ENCODE assay signal across 26 cellular contexts in genomic region chr2:160963957-160964356, GRCh38.
"Had no signal": no experiment of that assay in that cellular context is flagged by ENCODE, and none has a peak within 500 bp of the region (broad histone marks: within the 10 kb centered on the region; RNA-seq: fewer than 3 reads in every experiment).

No MANE protein-coding gene starts in this region.

- ATAC-seq: activated naive CD4-positive, alpha-beta T cell treated with anti-CD3 and anti-CD28 coated beads, Interleukin-2, amount 50 U/mL, for 72 hours; activated naive CD8-positive, alpha-beta T cell treated with anti-CD3 and anti-CD28 coated beads, Interleukin-2, amount 50 U/mL, for 24 hours; activated T-cell treated with anti-CD3 and anti-CD28 coated beads, Interleukin-2, amount 50 U/mL, for 4 hours; T-helper 17 cell had no signal

- H3K36me3 ChIP-seq: brain microvascular endothelial cell had no signal

- H3K27me3 ChIP-seq: brain microvascular endothelial cell had no signal

- DNase-seq: activated B cell treated with CpG ODN at 0.5 μM for 24 hours; activated CD4-positive, alpha-beta memory T cell treated with anti-CD3 and anti-CD28 coated beads for 36 hours; activated CD4-positive, alpha-beta T cell treated with anti-CD3 and anti-CD28 coated beads for 1 hour; activated CD4-positive, alpha-beta T cell treated with anti-CD3 and anti-CD28 coated beads, Interleukin-2, amount 10 ng/mL, durations not matched to agents 24 days and 14 days; activated CD8-positive, alpha-beta memory T cell treated with anti-CD3 and anti-CD28 coated beads for 24 hours; activated effector memory CD4-positive, alpha-beta T cell treated with anti-CD3 and anti-CD28 coated beads, Interleukin-2, amount 50 U/mL, for 16 hours; activated naive CD4-positive, alpha-beta T cell treated with Interleukin-2 at 50 U/mL for 16 hours; activated naive CD8-positive, alpha-beta T cell treated with anti-CD3 and anti-CD28 coated beads, Interleukin-2, amount 50 U/mL, for 24 hours; activated T-cell treated with anti-CD3 and anti-CD28 coated beads, Interleukin-2, amount 50 U/mL, for 4 hours; amygdala; brain microvascular endothelial cell; caudate nucleus; KG1; NCI-H1092; NCI-H1417; NCI-H1930; NCI-H2171; NCI-H2227 treated with DMSO at 0.1 percent for 48 hours; NCI-H446 treated with DMSO at 0.1 percent for 48 hours; NCI-H526; NCI-H82; SIG-M5; T-helper 17 cell; T1000 had no signal

- H3K27ac ChIP-seq: brain microvascular endothelial cell had no signal

- FAIRE-seq: TTC549 had no signal
